Comparison of ENCODE assay signal across 14 cellular contexts in genomic region chr11:120215634-120216033, GRCh38. TPM values are rescaled to one million over a fixed set of nuclear protein-coding genes. Genes with fewer than 3 reads are reported as not detected.
A peak's percentile ranks its signal among the peaks of the same experiment; 100 is the strongest.
DNase-seq lines count a peak whose midpoint lies in the region; ATAC-seq and TF ChIP-seq lines count a peak whose summit lies in the region.
"Had no signal": no experiment of that assay in that cellular context is flagged by ENCODE, and none has a peak within 500 bp of the region (broad histone marks: within the 10 kb centered on the region; RNA-seq: fewer than 3 reads in every experiment).

No MANE protein-coding gene starts in this region.

- DNase-seq in HT-29 (ENCODE audit: low spot score) (peak; percentile 26), kidney glomerular epithelial cell (lab: John Stamatoyannopoulos, UW) (peak; percentile 10), spleen (no peak), RPMI8226 (no peak), superior temporal gyrus (ENCODE audit: extremely low spot score) (no peak)
- DNase-seq: activated naive CD8-positive, alpha-beta T cell treated with anti-CD3 and anti-CD28 coated beads, Interleukin-2, amount 10 ng/mL, durations not matched to agents 7 days and 5 days; NCI-H1105 treated with DMSO at 0.1 percent for 48 hours; pancreas; T-cell had no signal

- peaks cover 0 to 26% (median 0%) of the 10 kb centered on the region in 6 donors for H3K36me3 ChIP-seq in spleen
- H3K36me3 ChIP-seq: pancreas, tibial artery had no signal

- 60 to 80% (median 66%) methylated on average over 5 of the region's 5 CpGs for WGBS in spleen, 5 donors

- intact Hi-C loops in spleen (cut with DNase I; ENCODE audit: low total_unique reads), result no loop called here

- no peak for TF ChIP-seq CTCF in spleen (IDR thresholded peaks at IDR 0.05 in 8 of 11, conservative IDR thresholded peaks at IDR 0.05 in 3 of 11)

- H3K27ac ChIP-seq in cingulate gyrus (ENCODE audit: low read depth, low read length) (peak overlapping the region; percentile 49), spleen (peak overlapping the region in 5 of 8 donors; percentile 51 to 85 (median 65))
- H3K27ac ChIP-seq: tibial artery had no signal

- H3K9me3 ChIP-seq in spleen, result no peaks in the 10 kb centered on the region
- H3K9me3 ChIP-seq: pancreas, tibial artery had no signal

- peak overlapping the region in 1 of 8 donors; percentile 9 for H3K4me3 ChIP-seq in spleen
- H3K4me3 ChIP-seq: GM12878, pancreas, tibial artery had no signal

- TF ChIP-seq POLR2A in spleen (IDR thresholded peaks at IDR 0.05), result no peak

- H3K4me1 ChIP-seq in spleen, result peaks cover 3 to 96% (median 48%) of the 10 kb centered on the region in 6 donors

- peaks cover 0 to 14% (median 0%) of the 10 kb centered on the region in 7 donors for H3K27me3 ChIP-seq in spleen (replicated peaks in 1 of 7)
- H3K27me3 ChIP-seq: pancreas, tibial artery had no signal

- no peak for ATAC-seq in HG03039 (IDR thresholded peaks at IDR 0.05; ENCODE audit: unreplicated experiment)
- ATAC-seq in HG02678 (IDR thresholded peaks at IDR 0.05; ENCODE audit: unreplicated experiment), result no peak
- ATAC-seq: GM12878, T-cell had no signal

RNA-seq across cellular contexts. Expression of gene OAF, which starts 4.8 kb away (rescaled TPM):
- 68.5 and 87.3 TPM in 2 replicates for total RNA-seq in HT-29 (2014; rRNA removed; shearing (Covaris generic))
- 100 to 1,000 TPM in 1 of 7 donors, 10 to 100 TPM in 6; 28.3 to 148 (median 82.6) TPM for total RNA-seq in spleen
- 10 to 100 TPM; 10.6 to 44.1 (median 20.5) TPM for polyA plus RNA-seq in spleen

RNA-seq across cellular contexts. Expression of gene POU2F3, which starts 24.3 kb away (rescaled TPM):
- 0.28 and 0.86 TPM in 2 replicates for total RNA-seq in HT-29 (2014; rRNA removed; shearing (Covaris generic))
- total RNA-seq in spleen, result under 1 TPM in 3 of 7 donors, not detected in 4; 0.22 to 0.27 (median 0.26) TPM
- under 1 TPM; 0.04 to 0.16 (median 0.05) TPM for polyA plus RNA-seq in spleen
- total RNA-seq: activated naive CD8-positive, alpha-beta T cell treated with anti-CD3 and anti-CD28 coated beads, Interleukin-2, amount 10 ng/mL, durations not matched to agents 7 days and 5 days; T-cell had no signal

Comparison
In these comparisons a context has a peak if more than half of its experiments do, and no peak if none do; other contexts are left out.
1. DNase-seq: peak in HT-29 (single experiment) and kidney glomerular epithelial cell (single experiment); none in spleen (single experiment), RPMI8226 (single experiment) and superior temporal gyrus (single experiment).